10 cellular contexts compared by ENCODE assay signal in genomic region chr3:129015388-129016105, GRCh38. TPM values are rescaled to one million over a fixed set of nuclear protein-coding genes. Genes with fewer than 3 reads are reported as not detected.
DNase-seq lines count a peak whose midpoint lies in the region; ATAC-seq and TF ChIP-seq lines count a peak whose summit lies in the region.
"Had no signal": no experiment of that assay in that cellular context is flagged by ENCODE, and none has a peak within 500 bp of the region (broad histone marks: within the 10 kb centered on the region; RNA-seq: fewer than 3 reads in every experiment).

No MANE protein-coding gene starts in this region.

- H3K36me3 Mint-ChIP-seq in H9 (ENCODE audit: insufficient read depth in 1 of 3, low read depth in 3 of 3): no peaks in the 10 kb centered on the region

- H3K4me1 Mint-ChIP-seq in H9: peaks cover 2 to 15% of the 10 kb centered on the region in 2 experiments

- no peak for ATAC-seq in HG03280 (IDR thresholded peaks at IDR 0.05; ENCODE audit: unreplicated experiment)

- H3K79me1 ChIP-seq in H9 (ENCODE audit: insufficient read depth, low read depth, low read length, poor library complexity, severe bottlenecking): no peaks in the 10 kb centered on the region

- TF ChIP-seq CTCF in H9 (conservative IDR thresholded peaks at IDR 0.05) (no peak), esophagus muscularis mucosa (IDR thresholded peaks at IDR 0.05) (no peak)

- no peak overlapping the region for H3K23ac ChIP-seq in H9 (ENCODE audit: insufficient read length, low read depth, low read length)

- no peak for TF ChIP-seq EP300 in esophagus muscularis mucosa (IDR thresholded peaks at IDR 0.05)

- H3K36me3 ChIP-seq in esophagus muscularis mucosa: no peaks in the 10 kb centered on the region
- H3K36me3 ChIP-seq in Karpas-422 (ENCODE audit: insufficient read depth, low read length): no peaks in the 10 kb centered on the region

- H2BK15ac ChIP-seq in H9 (ENCODE audit: low read depth, low read length): no peak overlapping the region

- H4K91ac ChIP-seq in H9 (ENCODE audit: insufficient read length, low read depth, low read length): no peak overlapping the region

- H4K20me1 ChIP-seq in H9 (ENCODE audit: control insufficient read depth, insufficient read depth, insufficient read length): no peaks in the 10 kb centered on the region
- H4K20me1 ChIP-seq in Karpas-422 (ENCODE audit: insufficient read depth, low read depth, low read length): no peaks in the 10 kb centered on the region

- H3K9me3 ChIP-seq in H9 (ENCODE audit: control insufficient read depth, low read depth, low read length) (no peaks in the 10 kb centered on the region), esophagus muscularis mucosa (no peaks in the 10 kb centered on the region), Karpas-422 (ENCODE audit: low read length) (no peaks in the 10 kb centered on the region)

- H3K4me1 ChIP-seq in H9 (ENCODE audit: insufficient read depth, low read length): no peaks in the 10 kb centered on the region
- peaks cover 32 to 43% (median 36%) of the 10 kb centered on the region in 4 donors for H3K4me1 ChIP-seq in esophagus muscularis mucosa
- peaks cover 14% of the 10 kb centered on the region for H3K4me1 ChIP-seq in Karpas-422 (ENCODE audit: low read length)

- no peak overlapping the region for H3K4me3 Mint-ChIP-seq in H9

- no peaks in the 10 kb centered on the region for H3K23me2 ChIP-seq in H9 (ENCODE audit: insufficient read length, low read depth, low read length, poor library complexity, severe bottlenecking)

- H2AFZ ChIP-seq in H9 (ENCODE audit: low read length): no peak overlapping the region
- no peak overlapping the region for H2AFZ ChIP-seq in Karpas-422 (ENCODE audit: low read length)

- no peaks in the 10 kb centered on the region for H3K9me2 ChIP-seq in Karpas-422 (replicated peaks; ENCODE audit: insufficient read depth, low read length)

- H4K8ac ChIP-seq in H9 (replicated peaks; ENCODE audit: insufficient read length, low read depth, low read length): no peak overlapping the region

- H3K27ac Mint-ChIP-seq in H9: no peak overlapping the region; a peak in 1 of 7 replicates

- H3K4me3 ChIP-seq in esophagus muscularis mucosa (no peak overlapping the region), Karpas-422 (ENCODE audit: low read length) (no peak overlapping the region)

- no peak overlapping the region for H2BK5ac ChIP-seq in H9 (ENCODE audit: insufficient read length, low read length)

- H3K56ac ChIP-seq in H9 (ENCODE audit: insufficient read length, low read depth, low read length): no peak overlapping the region

- H3K79me2 ChIP-seq in H9 (ENCODE audit: insufficient read depth, low read length) (no peaks in the 10 kb centered on the region), Karpas-422 (ENCODE audit: low read length) (no peaks in the 10 kb centered on the region)

- H3K9ac ChIP-seq in H9 (ENCODE audit: extremely low read depth, insufficient read length, low read length) (no peak overlapping the region), Karpas-422 (ENCODE audit: low read length) (no peak overlapping the region)

- no CpG with 5 or more reads among the region's 19 CpGs for WGBS in H9 (ENCODE audit: extremely low coverage, insufficient read length, low lambda C conversion rate)
- 45% methylated on average over 11 of the region's 19 CpGs for WGBS in esophagus muscularis mucosa

- H2BK20ac ChIP-seq in H9 (ENCODE audit: low read depth, low read length, poor library complexity, severe bottlenecking): no peak overlapping the region

- no peak overlapping the region for H4K5ac ChIP-seq in H9 (ENCODE audit: insufficient read length, low read depth, low read length)

- H3K27me3 Mint-ChIP-seq in H9 (ENCODE audit: low read depth): peaks cover 9% of the 10 kb centered on the region

- no peak overlapping the region for H2AK5ac ChIP-seq in H9 (ENCODE audit: insufficient read length, low read length)

- no peak overlapping the region for H2BK12ac ChIP-seq in H9 (ENCODE audit: insufficient read length, low read depth, low read length)

- no peak overlapping the region for H2BK120ac ChIP-seq in H9 (ENCODE audit: low read depth, low read length, poor library complexity, severe bottlenecking)

- H3K27me3 ChIP-seq in H9 (ENCODE audit: insufficient read depth, low read length) (no peaks in the 10 kb centered on the region), esophagus muscularis mucosa (no peaks in the 10 kb centered on the region), Karpas-422 (ENCODE audit: low read length) (no peaks in the 10 kb centered on the region)

- peak overlapping the region; percentile 50; the same call in 1 of the 2 replicates for H3K14ac ChIP-seq in H9 (ENCODE audit: insufficient read depth, low read length)

- no peak overlapping the region for H3K27ac ChIP-seq in H9 (ENCODE audit: insufficient read length, low read depth, low read length)
- H3K27ac ChIP-seq in esophagus muscularis mucosa (replicated peaks in 1 of 4): peak overlapping the region; percentile 61 to 73 (median 66)
- H3K27ac ChIP-seq in Karpas-422 (ENCODE audit: low read length): no peak overlapping the region

- H3T11ph ChIP-seq in H9 (ENCODE audit: low read length): no peak overlapping the region

- no peak overlapping the region for H3K4ac ChIP-seq in H9 (ENCODE audit: low read depth, low read length)

- intact Hi-C loops in esophagus muscularis mucosa (cut with DNase I): no loop called here

- TF ChIP-seq POLR2A in esophagus muscularis mucosa (IDR thresholded peaks at IDR 0.05; ENCODE audit: low read depth): no peak

- H3K4me2 ChIP-seq in H9 (ENCODE audit: insufficient read depth, insufficient read length, low read length) (no peak overlapping the region), Karpas-422 (ENCODE audit: low read depth, low read length, poor library complexity, severe bottlenecking) (no peak overlapping the region)

- DNase-seq in H9 (no peak), esophagus muscularis mucosa (ENCODE audit: extremely low spot score) (no peak), Karpas-422 (no peak), retina (no peak), NCI-H2171 treated with DMSO at 0.1 percent for 48 hours (lab: John Stamatoyannopoulos, UW) (no peak)
- peak; percentile 47 to 55 for DNase-seq in activated CD4-positive, alpha-beta T cell treated with anti-CD3 and anti-CD28 coated beads, Interleukin-2, amount 50 U/mL, for 48 hours
- peak; percentile 55 for DNase-seq in stimulated activated CD4-positive, alpha-beta T cell treated with anti-CD3 and anti-CD28 coated beads, Interleukin-15, amount 100 ng/mL, for 24 hours

- H3K18ac ChIP-seq in H9 (ENCODE audit: insufficient read length, low read depth, low read length): no peak overlapping the region

- no peaks in the 10 kb centered on the region for H3K9me3 Mint-ChIP-seq in H9

RNA-seq across cellular contexts. Expression of gene EFCC1, which starts 14.4 kb away (rescaled TPM):
- total RNA-seq in H9 (2021) (0.09 TPM in 1 of 2 replicates, not detected in the other), esophagus muscularis mucosa (10 to 100 TPM in 1 of 4 donors, 1 to 10 TPM in 3; 5.8 to 15.8 (median 7.9) TPM)
- not detected in 2 replicates for total RNA-seq in Karpas-422 (2014; rRNA removed; shearing (Covaris generic); ENCODE audit: low replicate concordance)
- total RNA-seq: kidney epithelial cell, LHCN-M2 had no signal

RNA-seq across cellular contexts. Expression of gene CFAP92, which starts 21.7 kb away (rescaled TPM):
- total RNA-seq in H9 (2021) (0.92 and 1.2 TPM in 2 replicates), esophagus muscularis mucosa (1 to 10 TPM in 1 of 4 donors, under 1 TPM in 3; 0.19 to 1.2 (median 0.47) TPM)
- total RNA-seq in Karpas-422 (2014; rRNA removed; shearing (Covaris generic); ENCODE audit: low replicate concordance): not detected in 2 replicates
- total RNA-seq: LHCN-M2 had no signal

RNA-seq across cellular contexts. Expression of gene GP9, which starts 45.0 kb away (rescaled TPM):
- total RNA-seq in H9 (2021): not detected in 2 replicates
- under 1 TPM in 1 of 4 donors, not detected in 3; 0.50 TPM for total RNA-seq in esophagus muscularis mucosa
- total RNA-seq in Karpas-422 (2014; rRNA removed; shearing (Covaris generic); ENCODE audit: low replicate concordance): not detected in 2 replicates
- total RNA-seq: kidney epithelial cell, LHCN-M2 had no signal

Comparison
In these comparisons a context has a peak if more than half of its experiments do, and no peak if none do; other contexts are left out.
1. DNase-seq: peak in activated CD4-positive, alpha-beta T cell treated with anti-CD3 and anti-CD28 coated beads, Interleukin-2, amount 50 U/mL, for 48 hours (2 of 2) and stimulated activated CD4-positive, alpha-beta T cell treated with anti-CD3 and anti-CD28 coated beads, Interleukin-15, amount 100 ng/mL, for 24 hours (single experiment); none in H9 (single experiment), esophagus muscularis mucosa (single experiment), Karpas-422 (single experiment), retina (single experiment) and NCI-H2171 treated with DMSO at 0.1 percent for 48 hours (single experiment).
2. H3K27ac ChIP-seq: peak in esophagus muscularis mucosa (4 of 4); none in H9 (single experiment) and Karpas-422 (single experiment).